Comparison of ENCODE assay signal across 1 cellular context in the genomic region with DNA sequence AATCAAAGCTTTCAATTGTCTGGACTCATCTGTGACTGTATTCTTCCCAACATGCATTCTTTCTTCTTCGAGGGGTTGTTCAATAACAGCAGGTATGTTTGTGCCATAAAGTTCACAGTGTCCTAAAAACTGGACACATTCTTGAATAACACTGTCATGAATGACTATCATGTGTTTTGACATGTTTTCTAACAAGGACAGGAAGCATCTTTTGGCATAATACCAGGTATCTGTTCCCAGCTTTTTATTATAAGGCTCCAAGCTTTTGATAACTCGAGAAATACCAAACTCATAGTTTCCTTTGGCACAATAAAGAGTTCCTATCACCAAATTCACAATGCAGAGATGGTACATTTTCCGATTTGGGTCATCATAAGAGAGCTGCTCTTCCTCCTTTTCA.
TF ChIP-seq lines count a peak whose summit lies in the region.

No MANE protein-coding gene starts in this region.

TF ChIP-seq in IMR-90, 13 proteins besides CTCF, POLR2A, EP300 and RAD21:
- no peak for TF ChIP-seq BHLHE40 (IDR thresholded peaks at IDR 0.05; ENCODE audit: low read depth, low read length)
- TF ChIP-seq MXI1 (IDR thresholded peaks at IDR 0.05; ENCODE audit: borderline replicate concordance, low read depth, low read length): no peak
- TF ChIP-seq MAFK (IDR thresholded peaks at IDR 0.05; ENCODE audit: low read depth, low read length): no peak
- no peak for TF ChIP-seq FOS (IDR thresholded peaks at IDR 0.05; ENCODE audit: low read depth, low read length)
- TF ChIP-seq, protein P1, sequence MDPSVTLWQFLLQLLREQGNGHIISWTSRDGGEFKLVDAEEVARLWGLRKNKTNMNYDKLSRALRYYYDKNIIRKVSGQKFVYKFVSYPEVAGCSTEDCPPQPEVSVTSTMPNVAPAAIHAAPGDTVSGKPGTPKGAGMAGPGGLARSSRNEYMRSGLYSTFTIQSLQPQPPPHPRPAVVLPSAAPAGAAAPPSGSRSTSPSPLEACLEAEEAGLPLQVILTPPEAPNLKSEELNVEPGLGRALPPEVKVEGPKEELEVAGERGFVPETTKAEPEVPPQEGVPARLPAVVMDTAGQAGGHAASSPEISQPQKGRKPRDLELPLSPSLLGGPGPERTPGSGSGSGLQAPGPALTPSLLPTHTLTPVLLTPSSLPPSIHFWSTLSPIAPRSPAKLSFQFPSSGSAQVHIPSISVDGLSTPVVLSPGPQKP (IDR thresholded peaks at IDR 0.05; ENCODE audit: borderline replicate concordance, low read depth, low read length): no peak
- no peak for TF ChIP-seq MAZ (IDR thresholded peaks at IDR 0.05; ENCODE audit: borderline replicate concordance, low read depth, low read length)
- no peak for TF ChIP-seq RCOR1 (IDR thresholded peaks at IDR 0.05; ENCODE audit: insufficient replicate concordance, low read length)
- TF ChIP-seq RFX5 (IDR thresholded peaks at IDR 0.05; ENCODE audit: low read depth, low read length): no peak
TF ChIP-seq in IMR-90: peak in this region for 0.
